In the genomic region with DNA sequence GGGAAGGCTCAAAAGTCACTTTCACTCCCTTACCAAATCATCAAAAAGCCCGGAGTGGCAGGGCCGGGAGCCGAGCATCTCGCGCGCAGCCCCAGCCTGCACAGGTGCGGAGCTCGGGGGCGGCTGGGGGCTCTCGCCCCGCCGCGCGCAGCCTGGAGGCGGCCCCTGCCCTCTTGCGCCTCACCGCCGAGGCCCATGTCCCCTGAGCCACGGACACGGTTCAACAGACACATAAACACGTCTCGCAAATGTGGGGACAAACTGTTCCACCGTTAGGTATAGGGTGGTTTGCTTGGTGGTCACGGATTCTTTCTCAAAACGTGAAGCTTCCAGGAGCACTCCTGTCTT, we compare ENCODE assay signal across 8 cellular contexts. TPM values are rescaled to one million over a fixed set of nuclear protein-coding genes. Genes with fewer than 3 reads are reported as not detected.
DNase-seq lines count a peak whose midpoint lies in the region; ATAC-seq lines count a peak whose summit lies in the region.

No MANE protein-coding gene starts in this region.

- WGBS in ectodermal cell, 2 experiments, result 8 to 11% methylated on average over 25 of the region's 25 CpGs

- intact Hi-C loops in Right ventricle myocardium inferior (cut with DNase I) (loop anchor here (5.0 kb wide), 1 partner anchor 122 kb away; the partner anchor contains the start of gene PTPN12), cardiac septum (cut with DNase I) (loop anchor here (5.0 kb wide), 1 partner anchor 122 kb away; the partner anchor contains the start of gene PTPN12)

- H3K4me3 Mint-ChIP-seq in T-helper 1 cell treated with Interleukin-12 subunit alpha and Interleukin-12 subunit beta and Interleukin-4 antibody, amounts not matched to agents 30 μg/mL and 1 μg/mL, for 36 hours, result peak overlapping the region; percentile 63

- H3K27me3 Mint-ChIP-seq in T-helper 1 cell treated with Interleukin-12 subunit alpha and Interleukin-12 subunit beta and Interleukin-4 antibody, amounts not matched to agents 30 μg/mL and 1 μg/mL, for 36 hours (ENCODE audit: low read depth), result peaks cover 30% of the 10 kb centered on the region

- peak; percentile 38 for ATAC-seq in Right ventricle myocardium inferior
- ATAC-seq in HG02885 (IDR thresholded peaks at IDR 0.05; ENCODE audit: poor library complexity, unreplicated experiment), result peak; percentile 56

- peak overlapping the region; percentile 70 for H3K9ac ChIP-seq in mucosa of stomach (ENCODE audit: low read length)

- H3K9me3 ChIP-seq in ectodermal cell (ENCODE audit: control insufficient read depth, low read length), result no peaks in the 10 kb centered on the region
- no peaks in the 10 kb centered on the region for H3K9me3 ChIP-seq in mucosa of stomach (ENCODE audit: control insufficient read depth, low read length)

- H3K36me3 ChIP-seq in ectodermal cell (ENCODE audit: control insufficient read depth, insufficient read depth, low read length) (no peaks in the 10 kb centered on the region), mucosa of stomach (ENCODE audit: control insufficient read depth, insufficient read depth, low read length) (no peaks in the 10 kb centered on the region)

- H3K4me3 ChIP-seq in ectodermal cell (ENCODE audit: insufficient read depth, low read depth, low read length) (peak overlapping the region; percentile 47), mucosa of stomach (ENCODE audit: low read length) (peak overlapping the region; percentile 56)

- H3K4me1 ChIP-seq in ectodermal cell (ENCODE audit: control insufficient read depth, insufficient read depth, low read length) (peaks cover 2% of the 10 kb centered on the region), mucosa of stomach (ENCODE audit: control insufficient read depth, insufficient read depth, low read length) (peaks cover 15% of the 10 kb centered on the region)

- H3K4me1 Mint-ChIP-seq in T-helper 1 cell treated with Interleukin-12 subunit alpha and Interleukin-12 subunit beta and Interleukin-4 antibody, amounts not matched to agents 30 μg/mL and 1 μg/mL, for 36 hours (ENCODE audit: low read depth), result peaks cover 20% of the 10 kb centered on the region

- no peak overlapping the region for H3K27ac ChIP-seq in ectodermal cell (ENCODE audit: insufficient read depth, low read depth, low read length, poor library complexity, severe bottlenecking)

- H3K27ac Mint-ChIP-seq in T-helper 1 cell treated with Interleukin-12 subunit alpha and Interleukin-12 subunit beta and Interleukin-4 antibody, amounts not matched to agents 30 μg/mL and 1 μg/mL, for 36 hours, result peak overlapping the region; percentile 41

- H3K27me3 ChIP-seq in ectodermal cell (ENCODE audit: control insufficient read depth, insufficient read depth, low read length, poor library complexity, severe bottlenecking) (peaks cover 37% of the 10 kb centered on the region), mucosa of stomach (ENCODE audit: control insufficient read depth, insufficient read depth, low read length) (no peaks in the 10 kb centered on the region)

- H3K9me3 Mint-ChIP-seq in T-helper 1 cell treated with Interleukin-12 subunit alpha and Interleukin-12 subunit beta and Interleukin-4 antibody, amounts not matched to agents 30 μg/mL and 1 μg/mL, for 36 hours, result no peaks in the 10 kb centered on the region

- peaks cover 3% of the 10 kb centered on the region for H3K36me3 Mint-ChIP-seq in T-helper 1 cell treated with Interleukin-12 subunit alpha and Interleukin-12 subunit beta and Interleukin-4 antibody, amounts not matched to agents 30 μg/mL and 1 μg/mL, for 36 hours (ENCODE audit: low read depth)

- DNase-seq in Right ventricle myocardium inferior (ENCODE audit: missing footprints) (no peak), cardiac septum (ENCODE audit: low spot score) (no peak), globus pallidus (ENCODE audit: low spot score) (no peak), midbrain (lab: John Stamatoyannopoulos, UW) (no peak)

RNA-seq across cellular contexts. Expression of gene GSAP, which starts 0.7 kb away (rescaled TPM):
- total RNA-seq in Right ventricle myocardium inferior (7.3 TPM), cardiac septum (7.2 TPM)
- polyA plus RNA-seq in ectodermal cell (2013, experiment 1 of 4), result 1.7 TPM
- polyA plus RNA-seq in ectodermal cell (2013, experiment 2 of 4), result 1.3 TPM
- 0.75 TPM for polyA plus RNA-seq in ectodermal cell (2013, experiment 3 of 4)
- polyA plus RNA-seq in ectodermal cell (2013, experiment 4 of 4), result 0.89 TPM
